Comparison of ENCODE assay signal across 23 cellular contexts in genomic region chr9:127473501-127473900, GRCh38.
"Had no signal": no experiment of that assay in that cellular context is flagged by ENCODE, and none has a peak within 500 bp of the region (broad histone marks: within the 10 kb centered on the region; RNA-seq: fewer than 3 reads in every experiment).

No MANE protein-coding gene starts in this region.

- H3K4me1 ChIP-seq: Peyer's patch had no signal

- H3K27me3 ChIP-seq: MG63, Peyer's patch had no signal

- ATAC-seq: activated CD8-positive, alpha-beta T cell treated with anti-CD3 and anti-CD28 coated beads, Interleukin-2, amount 10 ng/mL, durations not matched to agents 7 days and 5 days; activated naive CD4-positive, alpha-beta T cell treated with anti-CD3 and anti-CD28 coated beads, Interleukin-2, amount 50 U/mL, for 72 hours; T-helper 17 cell; WTC11 had no signal

- H3K9me3 ChIP-seq: MG63, Peyer's patch had no signal

- H3K27ac ChIP-seq: Peyer's patch had no signal

- DNase-seq: activated CD4-positive, alpha-beta T cell treated with anti-CD3 and anti-CD28 coated beads for 48 hours; activated CD4-positive, alpha-beta T cell treated with anti-CD3 and anti-CD28 coated beads, Interleukin-2, amount 50 U/mL, for 4 hours; activated CD4-positive, CD25-positive, alpha-beta regulatory T cell treated with anti-CD3 and anti-CD28 coated beads, Interleukin-2, amount 50 U/mL, for 72 hours; activated CD8-positive, alpha-beta memory T cell treated with anti-CD3 and anti-CD28 coated beads, Interleukin-2, amount 50 U/mL, for 48 hours; activated CD8-positive, alpha-beta T cell treated with anti-CD3 and anti-CD28 coated beads, Interleukin-2, amount 10 ng/mL, durations not matched to agents 7 days and 5 days; activated effector memory CD4-positive, alpha-beta T cell treated with Interleukin-2 at 50 U/mL for 16 hours; activated naive CD4-positive, alpha-beta T cell treated with Interleukin-2 at 50 U/mL for 16 hours; activated T-cell treated with anti-CD3 and anti-CD28 coated beads, Interleukin-2, amount 50 U/mL, for 24 hours; amygdala; MG63; MV-4-11; NCI-H1105; NCI-H1436; NCI-H1694 treated with DMSO at 0.1 percent for 48 hours; NCI-H2029 treated with DMSO at 0.1 percent for 48 hours; NCI-H510A treated with DMSO at 0.1 percent for 48 hours; Peyer's patch; SIG-M5; T-helper 17 cell; T-helper 9 cell had no signal

- H3K4me3 ChIP-seq: MG63, Peyer's patch had no signal

- FAIRE-seq: astrocyte had no signal
